ENCODE assay signal across 15 cellular contexts in the genomic region with DNA sequence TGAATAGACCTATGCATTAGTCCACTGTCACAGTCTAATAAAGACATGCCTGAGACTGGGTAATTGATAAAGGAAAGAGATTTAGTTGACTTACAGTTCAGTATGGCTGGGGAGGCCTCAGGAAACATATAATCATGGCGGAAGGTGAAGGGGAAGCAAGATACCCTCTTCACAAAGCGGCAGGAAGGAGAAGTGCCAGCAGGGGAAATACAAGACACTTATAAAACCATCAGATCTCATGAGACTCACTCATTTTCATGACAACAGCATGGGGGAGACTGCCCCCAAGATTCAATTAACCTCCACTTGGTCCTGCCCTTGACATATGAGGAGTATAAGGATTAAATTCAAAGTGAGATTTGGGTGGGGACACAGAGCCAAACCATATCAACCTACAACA. TPM values are rescaled to one million over a fixed set of nuclear protein-coding genes. Genes with fewer than 3 reads are reported as not detected.
"Had no signal": no experiment of that assay in that cellular context is flagged by ENCODE, and none has a peak within 500 bp of the region (broad histone marks: within the 10 kb centered on the region; RNA-seq: fewer than 3 reads in every experiment).

No MANE protein-coding gene starts in this region.

- H3K27ac ChIP-seq: right lobe of liver, spleen, upper lobe of right lung had no signal

- H3K4me1 ChIP-seq: right lobe of liver, spleen, upper lobe of right lung had no signal

- DNase-seq: activated CD4-positive, alpha-beta T cell treated with anti-CD3 and anti-CD28 coated beads, Interleukin-2, amount 10 ng/mL, durations not matched to agents 7 days and 5 days; activated CD8-positive, alpha-beta memory T cell treated with anti-CD3 and anti-CD28 coated beads, Interleukin-2, amount 50 U/mL, for 48 hours; activated gamma-delta T cell treated with Interleukin-2 at 50 U/mL for 16 hours; amniotic stem cell; esophagus squamous epithelium; mesenchymal stem cell; natural killer cell; right lobe of liver; spleen; T-cell; T-helper 9 cell; upper lobe of right lung had no signal

- H3K4me3 ChIP-seq: esophagus squamous epithelium, right lobe of liver, spleen, upper lobe of right lung had no signal

- ATAC-seq: natural killer cell, T-cell, upper lobe of right lung had no signal

- H3K9me3 ChIP-seq: esophagus squamous epithelium, right lobe of liver, upper lobe of right lung had no signal

- H3K27me3 ChIP-seq: esophagus squamous epithelium, right lobe of liver, spleen, upper lobe of right lung had no signal

- H3K36me3 ChIP-seq: esophagus squamous epithelium, right lobe of liver, spleen, upper lobe of right lung had no signal

RNA-seq across cellular contexts. Expression of a gene that starts 59.4 kb away (rescaled TPM):
- total RNA-seq: activated CD4-positive, alpha-beta T cell treated with anti-CD3 and anti-CD28 coated beads, Interleukin-2, amount 10 ng/mL, durations not matched to agents 7 days and 5 days; fibroblast of villous mesenchyme; left lobe of liver; natural killer cell; posterior vena cava; right lobe of liver; spleen; T-cell had no signal
